ENCODE assay signal across 19 cellular contexts in the genomic region with DNA sequence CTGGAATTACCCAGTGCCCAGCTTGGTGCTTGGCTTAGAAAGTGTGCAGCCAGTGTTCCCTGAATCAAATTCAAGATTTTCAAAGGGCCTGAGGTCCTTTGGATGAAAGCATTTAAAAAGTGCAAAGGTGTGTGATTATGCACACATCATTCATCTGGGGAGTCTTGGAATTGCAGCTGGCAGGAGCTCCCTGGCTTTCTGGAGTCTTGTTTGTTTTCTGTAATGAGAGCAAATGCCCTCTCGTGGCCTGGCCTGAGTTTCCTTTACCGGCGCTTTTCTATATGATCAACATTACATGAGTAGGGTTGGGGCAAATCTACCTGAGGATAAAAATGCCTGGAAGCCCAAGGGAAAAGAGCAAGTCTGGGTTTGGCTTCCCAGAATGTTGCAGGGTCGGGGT. TPM values are rescaled to one million over a fixed set of nuclear protein-coding genes. Genes with fewer than 3 reads are reported as not detected.
A peak's percentile ranks its signal among the peaks of the same experiment; 100 is the strongest.
DNase-seq lines count a peak whose midpoint lies in the region; ATAC-seq and TF ChIP-seq lines count a peak whose summit lies in the region.
"Had no signal": no experiment of that assay in that cellular context is flagged by ENCODE, and none has a peak within 500 bp of the region (broad histone marks: within the 10 kb centered on the region; RNA-seq: fewer than 3 reads in every experiment).

No MANE protein-coding gene starts in this region.

- H3K4me3 Mint-ChIP-seq in chondrocyte (ENCODE audit: unreplicated experiment): no peak overlapping the region
- no peak overlapping the region for H3K4me3 Mint-ChIP-seq in nephron progenitor cell
- no peak overlapping the region for H3K4me3 Mint-ChIP-seq in CD4-positive, alpha-beta T cell
- H3K4me3 Mint-ChIP-seq: CD4-positive, CD25-positive, alpha-beta regulatory T cell had no signal

- no peaks in the 10 kb centered on the region for H3K36me3 ChIP-seq in heart left ventricle
- H3K36me3 ChIP-seq: HAP-1, SJCRH30 had no signal

- H3K27ac Mint-ChIP-seq in chondrocyte (ENCODE audit: unreplicated experiment) (no peak overlapping the region), nephron progenitor cell (peak overlapping the region; percentile 43)
- no peak overlapping the region for H3K27ac Mint-ChIP-seq in CD4-positive, alpha-beta T cell
- H3K27ac Mint-ChIP-seq: CD4-positive, CD25-positive, alpha-beta regulatory T cell had no signal

- H3K27me3 ChIP-seq in heart left ventricle: no peaks in the 10 kb centered on the region
- no peaks in the 10 kb centered on the region for H3K27me3 ChIP-seq in CD4-positive, alpha-beta T cell (ENCODE audit: control insufficient read depth, insufficient read depth, low read length)
- H3K27me3 ChIP-seq: SJCRH30 had no signal

- H3K9me3 ChIP-seq in heart left ventricle: no peaks in the 10 kb centered on the region
- H3K9me3 ChIP-seq in CD4-positive, alpha-beta T cell (ENCODE audit: control insufficient read depth, low read length): no peaks in the 10 kb centered on the region
- H3K9me3 ChIP-seq: HAP-1, SJCRH30 had no signal

- peaks cover 2% of the 10 kb centered on the region for H3K36me3 Mint-ChIP-seq in chondrocyte (ENCODE audit: low read depth)
- H3K36me3 Mint-ChIP-seq in nephron progenitor cell (ENCODE audit: low read depth): peaks cover 6% of the 10 kb centered on the region
- no peaks in the 10 kb centered on the region for H3K36me3 Mint-ChIP-seq in CD4-positive, alpha-beta T cell (ENCODE audit: low read depth)
- H3K36me3 Mint-ChIP-seq: CD4-positive, CD25-positive, alpha-beta regulatory T cell had no signal

- intact Hi-C loops in cardiac septum (cut with DNase I): no loop called here
- intact Hi-C loops in heart left ventricle (cut with DNase I): no loop called here
- intact Hi-C loops in CD4-positive, alpha-beta T cell (cut with DNase I, micrococcal nuclease): no loop called here

- 81 to 87% (median 84%) methylated on average over 4 of the region's 4 CpGs for WGBS in heart left ventricle, 4 donors

- TF ChIP-seq POLR2A in heart left ventricle (IDR thresholded peaks at IDR 0.05): no peak

- no peaks in the 10 kb centered on the region for H3K4me1 ChIP-seq in heart left ventricle
- H3K4me1 ChIP-seq: HAP-1 had no signal

- peaks cover 33% of the 10 kb centered on the region for H3K27me3 Mint-ChIP-seq in chondrocyte (ENCODE audit: low read depth)
- H3K27me3 Mint-ChIP-seq in nephron progenitor cell (ENCODE audit: low read depth, poor library complexity): peaks cover 4% of the 10 kb centered on the region
- no peaks in the 10 kb centered on the region for H3K27me3 Mint-ChIP-seq in CD4-positive, alpha-beta T cell

- TF ChIP-seq CTCF in heart left ventricle (IDR thresholded peaks at IDR 0.05) (no peak), chondrocyte (IDR thresholded peaks at IDR 0.05) (no peak), nephron progenitor cell (IDR thresholded peaks at IDR 0.05) (no peak)
- no peak for TF ChIP-seq CTCF in CD4-positive, alpha-beta T cell (IDR thresholded peaks at IDR 0.05)

- CTCF ChIA-PET in CD4-positive, alpha-beta T cell (lab: Charles Lee): no interaction called here

- ATAC-seq in heart left ventricle: no peak
- ATAC-seq in CD4-positive, alpha-beta T cell (ENCODE audit: poor library complexity): no peak
- no peak for ATAC-seq in GM18519 (IDR thresholded peaks at IDR 0.05; ENCODE audit: low FRiP score, unreplicated experiment)

- no peak overlapping the region for H3K4me3 ChIP-seq in heart left ventricle
- H3K4me3 ChIP-seq: HAP-1, lung, SJCRH30 had no signal

- H3K9me3 Mint-ChIP-seq in chondrocyte (ENCODE audit: low read depth) (peaks cover 2% of the 10 kb centered on the region), nephron progenitor cell (peaks cover 9% of the 10 kb centered on the region)
- H3K9me3 Mint-ChIP-seq in CD4-positive, alpha-beta T cell: no peaks in the 10 kb centered on the region

- no peak overlapping the region for H3K27ac ChIP-seq in heart left ventricle
- H3K27ac ChIP-seq in CD4-positive, alpha-beta T cell (ENCODE audit: low read depth, low read length): no peak overlapping the region
- H3K27ac ChIP-seq: SJCRH30 had no signal

- POLR2A ChIA-PET in CD4-positive, alpha-beta T cell (lab: Charles Lee): no interaction called here

- DNase-seq in cardiac septum (ENCODE audit: low spot score) (peak; percentile 26), heart left ventricle (no peak), chondrocyte (ENCODE audit: low spot score) (peak; percentile 4), nephron progenitor cell (no peak), NCI-H146 treated with DMSO at 0.1 percent for 48 hours (lab: John Stamatoyannopoulos, UW; ENCODE audit: unreplicated experiment) (no peak), COLO829 (ENCODE audit: low spot score) (no peak)
- no peak for DNase-seq in CD4-positive, alpha-beta T cell
- DNase-seq: activated effector memory CD4-positive, alpha-beta T cell treated with Interleukin-2 at 50 U/mL for 16 hours; CD4-positive, CD25-positive, alpha-beta regulatory T cell; DMS79; hippocampal formation; NCI-H1417 treated with DMSO at 0.1 percent for 48 hours; NCI-H526 treated with DMSO at 0.1 percent for 48 hours; SJCRH30; T-helper 2 cell had no signal

- H3K4me1 Mint-ChIP-seq in chondrocyte (ENCODE audit: low read depth): no peaks in the 10 kb centered on the region
- peaks cover 68% of the 10 kb centered on the region for H3K4me1 Mint-ChIP-seq in nephron progenitor cell
- H3K4me1 Mint-ChIP-seq in CD4-positive, alpha-beta T cell (ENCODE audit: low read depth): no peaks in the 10 kb centered on the region
- H3K4me1 Mint-ChIP-seq: CD4-positive, CD25-positive, alpha-beta regulatory T cell had no signal

RNA-seq across cellular contexts. Expression of gene SORCS2, which starts 24.6 kb away (rescaled TPM):
- total RNA-seq in cardiac septum: 6.9 TPM
- total RNA-seq in heart left ventricle: 1 to 10 TPM; 1.7 to 5.5 (median 3.2) TPM
- under 1 TPM; 0.28 to 0.50 TPM for polyA plus RNA-seq in heart left ventricle
- 9.4 to 21.7 TPM (median 10.9 TPM) in 3 replicates for total RNA-seq in chondrocyte
- not detected for total RNA-seq in CD4-positive, alpha-beta T cell
- total RNA-seq: CD4-positive, CD25-positive, alpha-beta regulatory T cell; endothelial cell of umbilical vein had no signal
- polyA plus RNA-seq: CD4-positive, CD25-positive, alpha-beta regulatory T cell; endothelial cell of umbilical vein had no signal

Comparison
In these comparisons a context has a peak if more than half of its experiments do, and no peak if none do; other contexts are left out.
1. DNase-seq: peak in cardiac septum (single experiment) and chondrocyte (single experiment); none in heart left ventricle (0 of 5), nephron progenitor cell (single experiment), NCI-H146 treated with DMSO at 0.1 percent for 48 hours (single experiment), COLO829 (single experiment) and CD4-positive, alpha-beta T cell (0 of 10).